Comparison of ENCODE assay signal across 8 cellular contexts in genomic region chr2:126359494-126359893, GRCh38.
DNase-seq lines count a peak whose midpoint lies in the region; ATAC-seq and TF ChIP-seq lines count a peak whose summit lies in the region.

No MANE protein-coding gene starts in this region.

- H3K27me3 Mint-ChIP-seq in HFFc6 (ENCODE audit: insufficient read depth): no peaks in the 10 kb centered on the region

- DNase-seq in HFFc6 (no peak), OCI-M1 (lab: John Stamatoyannopoulos, UW) (peak; percentile 26), left kidney (ENCODE audit: low read depth, low spot score) (peak; percentile 22), SW 1271 (lab: John Stamatoyannopoulos, UW) (no peak), head of caudate nucleus (no peak)
- DNase-seq in activated effector memory CD4-positive, alpha-beta T cell treated with anti-CD3 and anti-CD28 coated beads, Interleukin-2, amount 50 U/mL, for 16 hours: no peak

- H3K4me1 Mint-ChIP-seq in HFFc6 (ENCODE audit: low read depth): no peaks in the 10 kb centered on the region

- intact Hi-C loops in head of caudate nucleus (cut with DNase I): no loop called here

- peaks cover 10% of the 10 kb centered on the region for H3K9me3 Mint-ChIP-seq in HFFc6

- no peak overlapping the region for H3K4me3 Mint-ChIP-seq in HFFc6

- ATAC-seq in GM18502 (IDR thresholded peaks at IDR 0.05; ENCODE audit: poor library complexity, unreplicated experiment): peak; percentile 89
- no peak for ATAC-seq in GM19397 (IDR thresholded peaks at IDR 0.05; ENCODE audit: unreplicated experiment)

- no peaks in the 10 kb centered on the region for H3K36me3 Mint-ChIP-seq in HFFc6 (ENCODE audit: low read depth)

- H3K27ac Mint-ChIP-seq in HFFc6: no peak overlapping the region

- peak; percentile 15; the same call in 1 of the 2 replicates for TF ChIP-seq CTCF in HFFc6 (IDR thresholded peaks at IDR 0.05)

Comparison
In these comparisons a context has a peak if more than half of its experiments do, and no peak if none do; other contexts are left out.
1. DNase-seq: peak in OCI-M1 (single experiment) and left kidney (single experiment); none in HFFc6 (single experiment), activated effector memory CD4-positive, alpha-beta T cell treated with anti-CD3 and anti-CD28 coated beads, Interleukin-2, amount 50 U/mL, for 16 hours (single experiment), SW 1271 (0 of 2) and head of caudate nucleus (0 of 42).